ENCODE assay signal across 24 cellular contexts in the genomic region with DNA sequence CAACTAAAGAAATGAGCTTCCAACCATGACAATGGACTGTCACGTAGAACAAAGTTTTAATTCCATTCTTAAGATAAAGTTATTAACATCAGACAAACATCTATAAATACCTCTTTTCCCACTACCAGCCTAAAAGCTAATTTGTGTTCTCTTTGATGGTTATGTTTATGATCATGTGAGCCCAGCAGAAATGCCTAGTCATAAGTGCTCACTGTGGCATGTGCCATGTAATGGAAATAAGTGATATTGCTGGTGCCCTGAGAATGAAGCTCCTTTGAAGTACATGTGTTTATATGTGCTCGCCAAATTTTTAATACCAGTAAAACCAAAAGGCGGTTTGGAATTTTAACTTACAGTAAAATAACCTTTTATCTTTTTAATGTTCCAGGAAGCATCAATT.
"Had no signal": no experiment of that assay in that cellular context is flagged by ENCODE, and none has a peak within 500 bp of the region (broad histone marks: within the 10 kb centered on the region; RNA-seq: fewer than 3 reads in every experiment).

No MANE protein-coding gene starts in this region.

- H3K27ac ChIP-seq: ascending aorta, brain microvascular endothelial cell, coronary artery, dorsolateral prefrontal cortex, right lobe of liver, stomach, thyroid gland, upper lobe of right lung, VCaP had no signal

- H3K4me3 ChIP-seq: ascending aorta, coronary artery, dorsolateral prefrontal cortex, right lobe of liver, stomach, thyroid gland, upper lobe of right lung had no signal

- H3K27me3 ChIP-seq: ascending aorta, brain microvascular endothelial cell, dorsolateral prefrontal cortex, right lobe of liver, stomach, thyroid gland, upper lobe of right lung had no signal

- ATAC-seq: left cardiac atrium; left ventricle myocardium superior; right lobe of liver; stimulated activated naive B cell treated with anti-CD40 and anti-IgM and Interleukin-4, amounts not matched to agents 10 μg/mL and 1 μg/mL and 100 μg/mL, for 72 hours; upper lobe of right lung had no signal

- H3K4me1 ChIP-seq: ascending aorta, thyroid gland had no signal

- H3K9me3 ChIP-seq: ascending aorta, right lobe of liver, stomach, thyroid gland, upper lobe of right lung had no signal

- H3K36me3 ChIP-seq: brain microvascular endothelial cell, right lobe of liver, thyroid gland, upper lobe of right lung had no signal

- DNase-seq: activated CD4-positive, alpha-beta T cell treated with anti-CD3 and anti-CD28 coated beads for 4 hours; activated CD4-positive, alpha-beta T cell treated with anti-CD3 and anti-CD28 coated beads, Interleukin-2, amount 50 U/mL, for 48 hours; activated CD8-positive, alpha-beta memory T cell treated with anti-CD3 and anti-CD28 coated beads for 24 hours; activated effector memory CD4-positive, alpha-beta T cell treated with anti-CD3 and anti-CD28 coated beads, Interleukin-2, amount 50 U/mL, for 16 hours; activated naive CD4-positive, alpha-beta T cell treated with anti-CD3 and anti-CD28 coated beads, Interleukin-2, amount 10 ng/mL, durations not matched to agents 7 days and 5 days; activated naive CD8-positive, alpha-beta T cell treated with anti-CD3 and anti-CD28 coated beads, Interleukin-2, amount 10 ng/mL, durations not matched to agents 7 days and 5 days; brain microvascular endothelial cell; dorsolateral prefrontal cortex; effector memory CD4-positive, alpha-beta T cell; foreskin fibroblast; head of caudate nucleus; hippocampal formation; left cardiac atrium; left ventricle myocardium superior; right lobe of liver; small intestine; stimulated activated CD4-positive, alpha-beta T cell treated with anti-CD3 and anti-CD28 coated beads, Interleukin-2, amount 100 ng/mL, for 24 hours; stimulated activated naive B cell treated with anti-CD40 and anti-IgM and Interleukin-4, amounts not matched to agents 10 μg/mL and 1 μg/mL and 100 μg/mL, for 72 hours; stomach; thyroid gland; upper lobe of right lung had no signal
